In genomic region chr5:90899014-90899604, GRCh38 we compare ENCODE assay signal across 1 cellular context.
TF ChIP-seq lines count a peak whose summit lies in the region.

No MANE protein-coding gene starts in this region.

TF ChIP-seq in HepG2, 621 proteins besides CTCF, POLR2A, EP300 and RAD21 (continued from another document and continues in another):
- TF ChIP-seq, protein P1, sequence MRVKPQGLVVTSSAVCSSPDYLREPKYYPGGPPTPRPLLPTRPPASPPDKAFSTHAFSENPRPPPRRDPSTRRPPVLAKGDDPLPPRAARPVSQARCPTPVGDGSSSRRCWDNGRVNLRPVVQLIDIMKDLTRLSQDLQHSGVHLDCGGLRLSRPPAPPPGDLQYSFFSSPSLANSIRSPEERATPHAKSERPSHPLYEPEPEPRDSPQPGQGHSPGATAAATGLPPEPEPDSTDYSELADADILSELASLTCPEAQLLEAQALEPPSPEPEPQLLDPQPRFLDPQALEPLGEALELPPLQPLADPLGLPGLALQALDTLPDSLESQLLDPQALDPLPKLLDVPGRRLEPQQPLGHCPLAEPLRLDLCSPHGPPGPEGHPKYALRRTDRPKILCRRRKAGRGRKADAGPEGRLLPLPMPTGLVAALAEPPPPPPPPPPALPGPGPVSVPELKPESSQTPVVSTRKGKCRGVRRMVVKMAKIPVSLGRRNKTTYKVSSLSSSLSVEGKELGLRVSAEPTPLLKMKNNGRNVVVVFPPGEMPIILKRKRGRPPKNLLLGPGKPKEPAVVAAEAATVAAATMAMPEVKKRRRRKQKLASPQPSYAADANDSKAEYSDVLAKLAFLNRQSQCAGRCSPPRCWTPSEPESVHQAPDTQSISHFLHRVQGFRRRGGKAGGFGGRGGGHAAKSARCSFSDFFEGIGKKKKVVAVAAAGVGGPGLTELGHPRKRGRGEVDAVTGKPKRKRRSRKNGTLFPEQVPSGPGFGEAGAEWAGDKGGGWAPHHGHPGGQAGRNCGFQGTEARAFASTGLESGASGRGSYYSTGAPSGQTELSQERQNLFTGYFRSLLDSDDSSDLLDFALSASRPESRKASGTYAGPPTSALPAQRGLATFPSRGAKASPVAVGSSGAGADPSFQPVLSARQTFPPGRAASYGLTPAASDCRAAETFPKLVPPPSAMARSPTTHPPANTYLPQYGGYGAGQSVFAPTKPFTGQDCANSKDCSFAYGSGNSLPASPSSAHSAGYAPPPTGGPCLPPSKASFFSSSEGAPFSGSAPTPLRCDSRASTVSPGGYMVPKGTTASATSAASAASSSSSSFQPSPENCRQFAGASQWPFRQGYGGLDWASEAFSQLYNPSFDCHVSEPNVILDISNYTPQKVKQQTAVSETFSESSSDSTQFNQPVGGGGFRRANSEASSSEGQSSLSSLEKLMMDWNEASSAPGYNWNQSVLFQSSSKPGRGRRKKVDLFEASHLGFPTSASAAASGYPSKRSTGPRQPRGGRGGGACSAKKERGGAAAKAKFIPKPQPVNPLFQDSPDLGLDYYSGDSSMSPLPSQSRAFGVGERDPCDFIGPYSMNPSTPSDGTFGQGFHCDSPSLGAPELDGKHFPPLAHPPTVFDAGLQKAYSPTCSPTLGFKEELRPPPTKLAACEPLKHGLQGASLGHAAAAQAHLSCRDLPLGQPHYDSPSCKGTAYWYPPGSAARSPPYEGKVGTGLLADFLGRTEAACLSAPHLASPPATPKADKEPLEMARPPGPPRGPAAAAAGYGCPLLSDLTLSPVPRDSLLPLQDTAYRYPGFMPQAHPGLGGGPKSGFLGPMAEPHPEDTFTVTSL (CRISPR knock-in tag; IDR thresholded peaks at IDR 0.05; ENCODE audit: borderline replicate concordance), result peak; percentile 63; the same call in 1 of the 2 replicates
- TF ChIP-seq ZNF10 (CRISPR knock-in tag; IDR thresholded peaks at IDR 0.05; ENCODE audit: borderline replicate concordance, low read depth), result no peak
- no peak for TF ChIP-seq ZNF766 (CRISPR knock-in tag; IDR thresholded peaks at IDR 0.05; ENCODE audit: borderline replicate concordance)
- no peak for TF ChIP-seq CHD2 (IDR thresholded peaks at IDR 0.05; ENCODE audit: low read depth, low read length)
- TF ChIP-seq, protein P2, sequence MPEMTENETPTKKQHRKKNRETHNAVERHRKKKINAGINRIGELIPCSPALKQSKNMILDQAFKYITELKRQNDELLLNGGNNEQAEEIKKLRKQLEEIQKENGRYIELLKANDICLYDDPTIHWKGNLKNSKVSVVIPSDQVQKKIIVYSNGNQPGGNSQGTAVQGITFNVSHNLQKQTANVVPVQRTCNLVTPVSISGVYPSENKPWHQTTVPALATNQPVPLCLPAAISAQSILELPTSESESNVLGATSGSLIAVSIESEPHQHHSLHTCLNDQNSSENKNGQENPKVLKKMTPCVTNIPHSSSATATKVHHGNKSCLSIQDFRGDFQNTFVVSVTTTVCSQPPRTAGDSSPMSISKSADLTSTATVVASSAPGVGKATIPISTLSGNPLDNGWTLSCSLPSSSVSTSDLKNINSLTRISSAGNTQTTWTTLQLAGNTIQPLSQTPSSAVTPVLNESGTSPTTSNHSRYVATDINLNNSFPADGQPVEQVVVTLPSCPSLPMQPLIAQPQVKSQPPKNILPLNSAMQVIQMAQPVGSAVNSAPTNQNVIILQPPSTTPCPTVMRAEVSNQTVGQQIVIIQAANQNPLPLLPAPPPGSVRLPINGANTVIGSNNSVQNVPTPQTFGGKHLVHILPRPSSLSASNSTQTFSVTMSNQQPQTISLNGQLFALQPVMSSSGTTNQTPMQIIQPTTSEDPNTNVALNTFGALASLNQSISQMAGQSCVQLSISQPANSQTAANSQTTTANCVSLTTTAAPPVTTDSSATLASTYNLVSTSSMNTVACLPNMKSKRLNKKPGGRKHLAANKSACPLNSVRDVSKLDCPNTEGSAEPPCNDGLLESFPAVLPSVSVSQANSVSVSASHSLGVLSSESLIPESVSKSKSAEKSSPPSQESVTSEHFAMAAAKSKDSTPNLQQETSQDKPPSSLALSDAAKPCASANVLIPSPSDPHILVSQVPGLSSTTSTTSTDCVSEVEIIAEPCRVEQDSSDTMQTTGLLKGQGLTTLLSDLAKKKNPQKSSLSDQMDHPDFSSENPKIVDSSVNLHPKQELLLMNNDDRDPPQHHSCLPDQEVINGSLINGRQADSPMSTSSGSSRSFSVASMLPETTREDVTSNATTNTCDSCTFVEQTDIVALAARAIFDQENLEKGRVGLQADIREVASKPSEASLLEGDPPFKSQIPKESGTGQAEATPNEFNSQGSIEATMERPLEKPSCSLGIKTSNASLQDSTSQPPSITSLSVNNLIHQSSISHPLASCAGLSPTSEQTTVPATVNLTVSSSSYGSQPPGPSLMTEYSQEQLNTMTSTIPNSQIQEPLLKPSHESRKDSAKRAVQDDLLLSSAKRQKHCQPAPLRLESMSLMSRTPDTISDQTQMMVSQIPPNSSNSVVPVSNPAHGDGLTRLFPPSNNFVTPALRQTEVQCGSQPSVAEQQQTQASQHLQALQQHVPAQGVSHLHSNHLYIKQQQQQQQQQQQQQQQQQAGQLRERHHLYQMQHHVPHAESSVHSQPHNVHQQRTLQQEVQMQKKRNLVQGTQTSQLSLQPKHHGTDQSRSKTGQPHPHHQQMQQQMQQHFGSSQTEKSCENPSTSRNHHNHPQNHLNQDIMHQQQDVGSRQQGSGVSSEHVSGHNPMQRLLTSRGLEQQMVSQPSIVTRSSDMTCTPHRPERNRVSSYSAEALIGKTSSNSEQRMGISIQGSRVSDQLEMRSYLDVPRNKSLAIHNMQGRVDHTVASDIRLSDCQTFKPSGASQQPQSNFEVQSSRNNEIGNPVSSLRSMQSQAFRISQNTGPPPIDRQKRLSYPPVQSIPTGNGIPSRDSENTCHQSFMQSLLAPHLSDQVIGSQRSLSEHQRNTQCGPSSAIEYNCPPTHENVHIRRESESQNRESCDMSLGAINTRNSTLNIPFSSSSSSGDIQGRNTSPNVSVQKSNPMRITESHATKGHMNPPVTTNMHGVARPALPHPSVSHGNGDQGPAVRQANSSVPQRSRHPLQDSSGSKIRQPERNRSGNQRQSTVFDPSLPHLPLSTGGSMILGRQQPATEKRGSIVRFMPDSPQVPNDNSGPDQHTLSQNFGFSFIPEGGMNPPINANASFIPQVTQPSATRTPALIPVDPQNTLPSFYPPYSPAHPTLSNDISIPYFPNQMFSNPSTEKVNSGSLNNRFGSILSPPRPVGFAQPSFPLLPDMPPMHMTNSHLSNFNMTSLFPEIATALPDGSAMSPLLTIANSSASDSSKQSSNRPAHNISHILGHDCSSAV (CRISPR knock-in tag; IDR thresholded peaks at IDR 0.05; ENCODE audit: borderline replicate concordance), result no peak
- TF ChIP-seq, protein P3, sequence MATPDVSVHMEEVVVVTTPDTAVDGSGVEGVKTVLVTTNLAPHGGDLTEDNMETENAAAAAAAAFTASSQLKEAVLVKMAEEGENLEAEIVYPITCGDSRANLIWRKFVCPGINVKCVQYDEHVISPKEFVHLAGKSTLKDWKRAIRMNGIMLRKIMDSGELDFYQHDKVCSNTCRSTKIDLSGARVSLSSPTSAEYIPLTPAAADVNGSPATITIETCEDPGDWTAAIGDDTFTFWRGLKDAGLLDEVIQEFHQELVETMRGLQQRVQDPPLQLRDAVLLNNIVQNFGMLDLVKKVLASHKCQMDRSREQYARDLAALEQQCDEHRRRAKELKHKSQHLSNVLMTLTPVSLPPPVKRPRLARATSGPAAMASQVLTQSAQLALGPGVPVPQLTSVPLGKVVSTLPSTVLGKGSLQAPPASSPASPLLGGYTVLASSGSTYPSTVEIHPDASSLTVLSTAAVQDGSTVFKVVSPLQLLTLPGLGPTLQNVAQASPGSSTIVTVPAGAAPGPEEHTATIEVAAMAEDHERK (CRISPR knock-in tag; IDR thresholded peaks at IDR 0.05; ENCODE audit: low read depth), result no peak
- no peak for TF ChIP-seq ZNF841 (CRISPR knock-in tag; IDR thresholded peaks at IDR 0.05; ENCODE audit: borderline replicate concordance)
- TF ChIP-seq ZNF839 (CRISPR knock-in tag; IDR thresholded peaks at IDR 0.05; ENCODE audit: borderline replicate concordance), result no peak
- TF ChIP-seq, protein P4, sequence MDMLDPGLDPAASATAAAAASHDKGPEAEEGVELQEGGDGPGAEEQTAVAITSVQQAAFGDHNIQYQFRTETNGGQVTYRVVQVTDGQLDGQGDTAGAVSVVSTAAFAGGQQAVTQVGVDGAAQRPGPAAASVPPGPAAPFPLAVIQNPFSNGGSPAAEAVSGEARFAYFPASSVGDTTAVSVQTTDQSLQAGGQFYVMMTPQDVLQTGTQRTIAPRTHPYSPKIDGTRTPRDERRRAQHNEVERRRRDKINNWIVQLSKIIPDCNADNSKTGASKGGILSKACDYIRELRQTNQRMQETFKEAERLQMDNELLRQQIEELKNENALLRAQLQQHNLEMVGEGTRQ (IDR thresholded peaks at IDR 0.05; ENCODE audit: low read depth, low read length), result no peak
- TF ChIP-seq, protein P4 (CRISPR knock-in tag; IDR thresholded peaks at IDR 0.05; ENCODE audit: borderline replicate concordance), result no peak
- no peak for TF ChIP-seq ZNF567 (CRISPR knock-in tag; IDR thresholded peaks at IDR 0.05; ENCODE audit: borderline replicate concordance)
- no peak for TF ChIP-seq HNRNPK (IDR thresholded peaks at IDR 0.05; ENCODE audit: low read depth, low read length, poor library complexity, severe bottlenecking)
- TF ChIP-seq, protein P5, sequence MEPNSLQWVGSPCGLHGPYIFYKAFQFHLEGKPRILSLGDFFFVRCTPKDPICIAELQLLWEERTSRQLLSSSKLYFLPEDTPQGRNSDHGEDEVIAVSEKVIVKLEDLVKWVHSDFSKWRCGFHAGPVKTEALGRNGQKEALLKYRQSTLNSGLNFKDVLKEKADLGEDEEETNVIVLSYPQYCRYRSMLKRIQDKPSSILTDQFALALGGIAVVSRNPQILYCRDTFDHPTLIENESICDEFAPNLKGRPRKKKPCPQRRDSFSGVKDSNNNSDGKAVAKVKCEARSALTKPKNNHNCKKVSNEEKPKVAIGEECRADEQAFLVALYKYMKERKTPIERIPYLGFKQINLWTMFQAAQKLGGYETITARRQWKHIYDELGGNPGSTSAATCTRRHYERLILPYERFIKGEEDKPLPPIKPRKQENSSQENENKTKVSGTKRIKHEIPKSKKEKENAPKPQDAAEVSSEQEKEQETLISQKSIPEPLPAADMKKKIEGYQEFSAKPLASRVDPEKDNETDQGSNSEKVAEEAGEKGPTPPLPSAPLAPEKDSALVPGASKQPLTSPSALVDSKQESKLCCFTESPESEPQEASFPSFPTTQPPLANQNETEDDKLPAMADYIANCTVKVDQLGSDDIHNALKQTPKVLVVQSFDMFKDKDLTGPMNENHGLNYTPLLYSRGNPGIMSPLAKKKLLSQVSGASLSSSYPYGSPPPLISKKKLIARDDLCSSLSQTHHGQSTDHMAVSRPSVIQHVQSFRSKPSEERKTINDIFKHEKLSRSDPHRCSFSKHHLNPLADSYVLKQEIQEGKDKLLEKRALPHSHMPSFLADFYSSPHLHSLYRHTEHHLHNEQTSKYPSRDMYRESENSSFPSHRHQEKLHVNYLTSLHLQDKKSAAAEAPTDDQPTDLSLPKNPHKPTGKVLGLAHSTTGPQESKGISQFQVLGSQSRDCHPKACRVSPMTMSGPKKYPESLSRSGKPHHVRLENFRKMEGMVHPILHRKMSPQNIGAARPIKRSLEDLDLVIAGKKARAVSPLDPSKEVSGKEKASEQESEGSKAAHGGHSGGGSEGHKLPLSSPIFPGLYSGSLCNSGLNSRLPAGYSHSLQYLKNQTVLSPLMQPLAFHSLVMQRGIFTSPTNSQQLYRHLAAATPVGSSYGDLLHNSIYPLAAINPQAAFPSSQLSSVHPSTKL (CRISPR knock-in tag; IDR thresholded peaks at IDR 0.05), result peak; percentile 74
- TF ChIP-seq, protein P6, sequence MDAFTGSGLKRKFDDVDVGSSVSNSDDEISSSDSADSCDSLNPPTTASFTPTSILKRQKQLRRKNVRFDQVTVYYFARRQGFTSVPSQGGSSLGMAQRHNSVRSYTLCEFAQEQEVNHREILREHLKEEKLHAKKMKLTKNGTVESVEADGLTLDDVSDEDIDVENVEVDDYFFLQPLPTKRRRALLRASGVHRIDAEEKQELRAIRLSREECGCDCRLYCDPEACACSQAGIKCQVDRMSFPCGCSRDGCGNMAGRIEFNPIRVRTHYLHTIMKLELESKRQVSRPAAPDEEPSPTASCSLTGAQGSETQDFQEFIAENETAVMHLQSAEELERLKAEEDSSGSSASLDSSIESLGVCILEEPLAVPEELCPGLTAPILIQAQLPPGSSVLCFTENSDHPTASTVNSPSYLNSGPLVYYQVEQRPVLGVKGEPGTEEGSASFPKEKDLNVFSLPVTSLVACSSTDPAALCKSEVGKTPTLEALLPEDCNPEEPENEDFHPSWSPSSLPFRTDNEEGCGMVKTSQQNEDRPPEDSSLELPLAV (CRISPR knock-in tag; conservative IDR thresholded peaks at IDR 0.05; ENCODE audit: low read depth), result no peak
- no peak for TF ChIP-seq TBP (CRISPR knock-in tag; IDR thresholded peaks at IDR 0.05)
- TF ChIP-seq NR2F1 (CRISPR knock-in tag; IDR thresholded peaks at IDR 0.05), result no peak
- TF ChIP-seq CREB3 (CRISPR knock-in tag; IDR thresholded peaks at IDR 0.05), result no peak
- TF ChIP-seq, protein P7, sequence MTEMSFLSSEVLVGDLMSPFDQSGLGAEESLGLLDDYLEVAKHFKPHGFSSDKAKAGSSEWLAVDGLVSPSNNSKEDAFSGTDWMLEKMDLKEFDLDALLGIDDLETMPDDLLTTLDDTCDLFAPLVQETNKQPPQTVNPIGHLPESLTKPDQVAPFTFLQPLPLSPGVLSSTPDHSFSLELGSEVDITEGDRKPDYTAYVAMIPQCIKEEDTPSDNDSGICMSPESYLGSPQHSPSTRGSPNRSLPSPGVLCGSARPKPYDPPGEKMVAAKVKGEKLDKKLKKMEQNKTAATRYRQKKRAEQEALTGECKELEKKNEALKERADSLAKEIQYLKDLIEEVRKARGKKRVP (CRISPR knock-in tag; IDR thresholded peaks at IDR 0.05), result peak in 1 of 2 experiments; percentile 48; a peak in 1 of 4 replicates
- TF ChIP-seq, protein P8, sequence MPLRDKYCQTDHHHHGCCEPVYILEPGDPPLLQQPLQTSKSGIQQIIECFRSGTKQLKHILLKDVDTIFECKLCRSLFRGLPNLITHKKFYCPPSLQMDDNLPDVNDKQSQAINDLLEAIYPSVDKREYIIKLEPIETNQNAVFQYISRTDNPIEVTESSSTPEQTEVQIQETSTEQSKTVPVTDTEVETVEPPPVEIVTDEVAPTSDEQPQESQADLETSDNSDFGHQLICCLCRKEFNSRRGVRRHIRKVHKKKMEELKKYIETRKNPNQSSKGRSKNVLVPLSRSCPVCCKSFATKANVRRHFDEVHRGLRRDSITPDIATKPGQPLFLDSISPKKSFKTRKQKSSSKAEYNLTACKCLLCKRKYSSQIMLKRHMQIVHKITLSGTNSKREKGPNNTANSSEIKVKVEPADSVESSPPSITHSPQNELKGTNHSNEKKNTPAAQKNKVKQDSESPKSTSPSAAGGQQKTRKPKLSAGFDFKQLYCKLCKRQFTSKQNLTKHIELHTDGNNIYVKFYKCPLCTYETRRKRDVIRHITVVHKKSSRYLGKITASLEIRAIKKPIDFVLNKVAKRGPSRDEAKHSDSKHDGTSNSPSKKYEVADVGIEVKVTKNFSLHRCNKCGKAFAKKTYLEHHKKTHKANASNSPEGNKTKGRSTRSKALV (CRISPR knock-in tag; IDR thresholded peaks at IDR 0.05), result no peak
- no peak for TF ChIP-seq FOXK2 (IDR thresholded peaks at IDR 0.05)
- no peak for TF ChIP-seq ZBTB42 (CRISPR knock-in tag; IDR thresholded peaks at IDR 0.05)
- TF ChIP-seq MBD4 (IDR thresholded peaks at IDR 0.05; ENCODE audit: borderline replicate concordance, low read length), result no peak
